Comparison of ENCODE assay signal across 8 cellular contexts in genomic region chr2:171416009-171416926, GRCh38. TPM values are rescaled to one million over a fixed set of nuclear protein-coding genes. Genes with fewer than 3 reads are reported as not detected.
DNase-seq lines count a peak whose midpoint lies in the region; ATAC-seq and TF ChIP-seq lines count a peak whose summit lies in the region.

No MANE protein-coding gene starts in this region.

- H3K4me3 Mint-ChIP-seq in WTC11 = no peak overlapping the region

- H3K9me3 Mint-ChIP-seq in WTC11 = peaks cover 4% of the 10 kb centered on the region; the same call in 1 of the 2 replicates

- H3K36me3 Mint-ChIP-seq in WTC11 = peaks cover 10% of the 10 kb centered on the region

- peak; percentile 91 for DNase-seq in AG09319 (ENCODE audit: extremely low read depth, low read depth)
- peak; percentile 96 for DNase-seq in NCI-H2227 treated with DMSO at 0.1 percent for 48 hours (lab: John Stamatoyannopoulos, UW)
- peak; percentile 88 for DNase-seq in WTC11 (ENCODE audit: low spot score)
- peak; percentile 96 to 98 for DNase-seq in cardiac fibroblast (ENCODE audit: low read depth in 2 of 2)
- DNase-seq in islet precursor cell = peak; percentile 92
- peak; percentile 82 to 83 for DNase-seq in stimulated activated CD4-positive, alpha-beta T cell treated with anti-CD3 and anti-CD28 coated beads, Interleukin-15, amount 100 ng/mL, for 48 hours (ENCODE audit: low read depth in 2 of 2)

- CTCF ChIA-PET in WTC11 (lab: Charles Lee) = interaction anchor here (0.5 to 2.5 kb wide), 43 partner anchors 11 to 487 kb away, joined by 3 to 25 read pairs (median 3); partner anchors contain the start of genes DCAF17, GORASP2 and METTL8

- H3K27ac Mint-ChIP-seq in WTC11 = peak overlapping the region; percentile 51

- ATAC-seq in GM19023 (IDR thresholded peaks at IDR 0.05; ENCODE audit: unreplicated experiment) = peak; percentile 91
- ATAC-seq in HG03139 (IDR thresholded peaks at IDR 0.05; ENCODE audit: unreplicated experiment) = peak; percentile 87
- peak; percentile 99 for ATAC-seq in WTC11

- TF ChIP-seq CTCF in AG09319 (IDR thresholded peaks at IDR 0.05; ENCODE audit: low read depth, low read length) = peak; percentile 97
- peak; percentile 61; the same call in 1 of the 2 replicates for TF ChIP-seq CTCF in WTC11 (IDR thresholded peaks at IDR 0.05)
- peak; percentile 94 for TF ChIP-seq CTCF in cardiac fibroblast (IDR thresholded peaks at IDR 0.05; ENCODE audit: low read depth, low read length)

- H3K27me3 Mint-ChIP-seq in WTC11 (ENCODE audit: low read depth) = no peaks in the 10 kb centered on the region

- POLR2A ChIA-PET in WTC11 (lab: Charles Lee) = no interaction called here

- H3K4me1 Mint-ChIP-seq in WTC11 = peaks cover 40% of the 10 kb centered on the region

- H3K4me3 ChIP-seq in cardiac fibroblast (replicated peaks in 1 of 2; ENCODE audit: low read depth in 2 of 2, low read length in 2 of 2) = no peak overlapping the region

TF ChIP-seq in WTC11, 78 proteins besides CTCF, POLR2A, EP300 and RAD21:
- TF ChIP-seq SOX15 (CRISPR knock-in tag; IDR thresholded peaks at IDR 0.05) = no peak
- TF ChIP-seq ZNF121 (CRISPR knock-in tag; IDR thresholded peaks at IDR 0.05) = 0 out of 2 replicates have a peak, but pooled peaks have one; percentile 6
TF ChIP-seq in WTC11: peak in this region for 1.

RNA-seq across cellular contexts. Expression of gene METTL8, which starts 17.5 kb away (rescaled TPM):
- total RNA-seq in WTC11 (2021) = 47.8 to 59.1 TPM (median 53.4 TPM) in 3 replicates

RNA-seq across cellular contexts. Expression of gene DCAF17, which starts 17.8 kb away (rescaled TPM):
- total RNA-seq in WTC11 (2021) = 27.2 to 34.0 TPM (median 30.5 TPM) in 3 replicates
